ENCODE assay signal across 8 cellular contexts in the genomic region with DNA sequence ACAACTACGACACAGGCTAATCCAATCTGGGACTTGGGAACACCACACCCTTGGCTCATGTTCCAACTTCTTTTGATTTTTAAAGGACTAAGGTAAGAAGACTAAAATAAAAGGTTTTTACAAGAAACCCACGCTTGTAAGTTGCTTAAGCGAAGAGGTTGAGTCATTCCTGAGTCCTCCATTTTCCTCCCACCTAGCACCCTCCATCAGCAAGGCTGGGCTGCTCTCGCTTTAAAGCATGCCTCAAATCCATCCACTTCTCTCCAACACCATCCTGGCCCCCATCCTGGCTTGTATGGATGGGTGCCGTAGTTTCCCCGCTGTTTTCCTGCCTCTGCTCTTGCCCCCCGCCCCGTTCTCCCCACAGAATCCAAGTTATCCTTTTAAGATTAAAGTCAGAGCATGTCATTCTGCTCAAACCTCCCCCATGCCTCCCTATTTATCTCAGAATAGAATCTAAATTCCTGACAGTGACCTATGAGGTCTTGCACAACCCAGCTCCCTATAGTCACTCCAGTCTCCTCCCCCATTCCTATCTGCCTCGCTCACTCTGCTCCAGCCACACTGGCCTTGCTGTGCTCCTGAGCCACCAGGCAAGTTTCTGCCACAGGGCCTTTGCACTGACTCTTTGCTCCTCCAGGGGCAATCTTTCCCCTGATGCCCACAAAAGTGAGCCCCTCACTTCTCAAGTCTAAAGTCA. TPM values are rescaled to one million over a fixed set of nuclear protein-coding genes. Genes with fewer than 3 reads are reported as not detected.
DNase-seq lines count a peak whose midpoint lies in the region; ATAC-seq and TF ChIP-seq lines count a peak whose summit lies in the region.

No MANE protein-coding gene starts in this region.

- H3K36me3 ChIP-seq in Panc1 (ENCODE audit: control insufficient read depth, insufficient read depth, low read length) (no peaks in the 10 kb centered on the region), esophagus squamous epithelium (no peaks in the 10 kb centered on the region), psoas muscle (ENCODE audit: insufficient read depth in 1 of 2, low read depth in 1 of 2) (no peaks in the 10 kb centered on the region)

- H3K27ac ChIP-seq in Panc1 (ENCODE audit: low read length), result peak overlapping the region; percentile 91
- peak overlapping the region; percentile 7 to 33 (median 19) for H3K27ac ChIP-seq in esophagus squamous epithelium
- no peak overlapping the region for H3K27ac ChIP-seq in psoas muscle

- H3K4me1 ChIP-seq in Panc1 (ENCODE audit: control insufficient read depth, insufficient read depth, low read length) (peaks cover 60% of the 10 kb centered on the region), esophagus squamous epithelium (peaks cover 5 to 23% (median 11%) of the 10 kb centered on the region in 3 donors), psoas muscle (peaks cover 15% of the 10 kb centered on the region)

- POLR2A ChIA-PET in Panc1 (lab: Charles Lee), result no interaction called here

- H3K9me3 ChIP-seq in Panc1 (ENCODE audit: control insufficient read depth, insufficient read depth, low read depth, low read length), result no peaks in the 10 kb centered on the region
- H3K9me3 ChIP-seq in esophagus squamous epithelium, result no peaks in the 10 kb centered on the region
- no peaks in the 10 kb centered on the region for H3K9me3 ChIP-seq in psoas muscle

- CTCF ChIA-PET in Panc1 (lab: Charles Lee), result no interaction called here

- TSS peak; percentile 36 for BruUV-seq in Panc1 (replicated peaks; lab: Mats Ljungman, UMichigan)

- TF ChIP-seq CTCF in GM12864 (IDR thresholded peaks at IDR 0.05; ENCODE audit: low read depth, low read length, missing control alignments) (peak; percentile 5), Panc1 (IDR thresholded peaks at IDR 0.05) (no peak), esophagus squamous epithelium (IDR thresholded peaks at IDR 0.05) (no peak), psoas muscle (IDR thresholded peaks at IDR 0.05) (no peak), GM10266 (IDR thresholded peaks at IDR 0.05; ENCODE audit: control insufficient read depth, insufficient read depth, low read depth, missing control alignments) (no peak)

- ATAC-seq in Panc1 (peak; percentile 72), psoas muscle (peak; percentile 65 to 87 (median 68))

- intact Hi-C loops in Panc1 (cut with micrococcal nuclease; ENCODE audit: unreplicated experiment), result loop anchor here (10.0 kb wide), 1 partner anchor 76 kb away; no protein-coding TSS in a partner anchor
- intact Hi-C loops in esophagus squamous epithelium (cut with DNase I), result no loop called here
- intact Hi-C loops in psoas muscle (cut with DNase I), result no loop called here

- in situ Hi-C loops in Panc1 (cut with HindIII; ENCODE audit: low pct_unique_long_range_greater_than_20kb, low sequenced_read_pairs), result no loop called here

- no peak for TF ChIP-seq POLR2A in esophagus squamous epithelium (IDR thresholded peaks at IDR 0.05)

- H3K4me3 ChIP-seq in GM12864 (ENCODE audit: low read depth, low read length), result no peak overlapping the region
- no peak overlapping the region for H3K4me3 ChIP-seq in Panc1 (ENCODE audit: low read depth in 2 of 2, low read length in 2 of 2)
- no peak overlapping the region for H3K4me3 ChIP-seq in esophagus squamous epithelium
- no peak overlapping the region for H3K4me3 ChIP-seq in psoas muscle

- 57 to 72% methylated on average over 9 of the region's 9 CpGs for WGBS in esophagus squamous epithelium, 2 donors
- WGBS in psoas muscle, 3 donors, result 78 to 94% (median 84%) methylated on average over 9 of the region's 9 CpGs

- H3K27me3 ChIP-seq in Panc1 (ENCODE audit: control insufficient read depth, insufficient read depth, low read length) (no peaks in the 10 kb centered on the region), esophagus squamous epithelium (no peaks in the 10 kb centered on the region), psoas muscle (ENCODE audit: insufficient read depth in 3 of 3, low read length in 2 of 3) (no peaks in the 10 kb centered on the region)

- DNase-seq in GM12864 (ENCODE audit: low read depth) (no peak), Panc1 (ENCODE audit: low read depth, low spot score) (peak; percentile 36), esophagus squamous epithelium (lab: John Stamatoyannopoulos, UW) (no peak), psoas muscle (no peak), COLO668 (lab: John Stamatoyannopoulos, UW; ENCODE audit: unreplicated experiment) (no peak), mucosa of gallbladder (ENCODE audit: low spot score) (no peak), NK-92 (lab: John Stamatoyannopoulos, UW; ENCODE audit: unreplicated experiment) (no peak), GM10266 (ENCODE audit: extremely low spot score) (no peak)

RNA-seq across cellular contexts. Expression of a gene that starts 34.5 kb away (rescaled TPM):
- total RNA-seq in Panc1 (2021; ENCODE audit: unreplicated experiment) (359 TPM), esophagus squamous epithelium (1 to 10 TPM; 7.1 to 9.5 (median 8.8) TPM), psoas muscle (10 to 100 TPM in 2 of 4 donors, 1 to 10 TPM in 2; 9.1 to 19.6 (median 12.6) TPM), mucosa of gallbladder (102 TPM)
- polyA plus RNA-seq in Panc1 (2012; ENCODE audit: insufficient read length), result 1,007 TPM
- 1 to 10 TPM; 5.7 to 8.6 (median 7.9) TPM for polyA plus RNA-seq in psoas muscle
